Comparison of ENCODE assay signal across 8 cellular contexts in genomic region chr2:88692187-88692586, GRCh38. TPM values are rescaled to one million over a fixed set of nuclear protein-coding genes. Genes with fewer than 3 reads are reported as not detected.
A peak's percentile ranks its signal among the peaks of the same experiment; 100 is the strongest.
DNase-seq lines count a peak whose midpoint lies in the region; ATAC-seq and TF ChIP-seq lines count a peak whose summit lies in the region.

No MANE protein-coding gene starts in this region.

- no peaks in the 10 kb centered on the region for H3K27me3 ChIP-seq in BLaER1

- peaks cover 13% of the 10 kb centered on the region for H3K36me3 Mint-ChIP-seq in HFFc6 (ENCODE audit: low read depth)
- H3K36me3 Mint-ChIP-seq in T-helper 1 cell treated with Interleukin-12 subunit alpha and Interleukin-12 subunit beta and Interleukin-4 antibody, amounts not matched to agents 30 μg/mL and 1 μg/mL, for 36 hours (ENCODE audit: low read depth) = no peaks in the 10 kb centered on the region
- peaks cover 6% of the 10 kb centered on the region for H3K36me3 Mint-ChIP-seq in stimulated activated effector memory CD8-positive, alpha-beta T cell treated with anti-CD3 and anti-CD28 coated beads, Interleukin-12 subunit alpha, Interleukin-12 subunit beta, amount 100 ng/mL, for 72 hours

- no peak for TF ChIP-seq POLR2A in lower leg skin (IDR thresholded peaks at IDR 0.05)

- DNase-seq in HFFc6 (no peak), lower leg skin (ENCODE audit: low spot score in 2 of 2) (peak; percentile 23 to 91), NCI-H2029 treated with DMSO at 0.1 percent for 48 hours (lab: John Stamatoyannopoulos, UW) (no peak)
- DNase-seq in central memory CD4-positive, alpha-beta T cell = peak; percentile 22
- peak in 1 of 2 donors; percentile 15 for DNase-seq in stimulated activated effector memory CD8-positive, alpha-beta T cell treated with anti-CD3 and anti-CD28 coated beads, Interleukin-12 subunit alpha, Interleukin-12 subunit beta, amount 100 ng/mL, for 72 hours (ENCODE audit: low spot score in 2 of 2)

- peak overlapping the region; percentile 81 for H3K27ac Mint-ChIP-seq in HFFc6
- peak overlapping the region; percentile 92 for H3K27ac Mint-ChIP-seq in T-helper 1 cell treated with Interleukin-12 subunit alpha and Interleukin-12 subunit beta and Interleukin-4 antibody, amounts not matched to agents 30 μg/mL and 1 μg/mL, for 36 hours
- H3K27ac Mint-ChIP-seq in stimulated activated effector memory CD8-positive, alpha-beta T cell treated with anti-CD3 and anti-CD28 coated beads, Interleukin-12 subunit alpha, Interleukin-12 subunit beta, amount 100 ng/mL, for 72 hours = peak overlapping the region; percentile 89

- H3K9me3 Mint-ChIP-seq in HFFc6 = no peaks in the 10 kb centered on the region
- H3K9me3 Mint-ChIP-seq in T-helper 1 cell treated with Interleukin-12 subunit alpha and Interleukin-12 subunit beta and Interleukin-4 antibody, amounts not matched to agents 30 μg/mL and 1 μg/mL, for 36 hours = no peaks in the 10 kb centered on the region
- H3K9me3 Mint-ChIP-seq in stimulated activated effector memory CD8-positive, alpha-beta T cell treated with anti-CD3 and anti-CD28 coated beads, Interleukin-12 subunit alpha, Interleukin-12 subunit beta, amount 100 ng/mL, for 72 hours = no peaks in the 10 kb centered on the region

- 0 out of 2 replicates have a peak, but pooled peaks cover 8% of the 10 kb centered on the region for H3K36me3 ChIP-seq in BLaER1

- H3K4me2 ChIP-seq in BLaER1 = peak overlapping the region; percentile 85

- H3K4me3 ChIP-seq in BLaER1 (peak overlapping the region; percentile 84), lower leg skin (ENCODE audit: low read depth, poor library complexity, severe bottlenecking) (peak overlapping the region; percentile 64)

- ATAC-seq in stimulated activated effector memory CD8-positive, alpha-beta T cell treated with anti-CD3 and anti-CD28 coated beads, Interleukin-12 subunit alpha, Interleukin-12 subunit beta, amount 100 ng/mL, for 72 hours = no peak
- no peak for ATAC-seq in GM21423 (IDR thresholded peaks at IDR 0.05; ENCODE audit: unreplicated experiment)

- H3K27me3 Mint-ChIP-seq in HFFc6 (ENCODE audit: insufficient read depth) = 0 out of 2 replicates have a peak, but pooled peaks cover 3% of the 10 kb centered on the region
- no peaks in the 10 kb centered on the region for H3K27me3 Mint-ChIP-seq in T-helper 1 cell treated with Interleukin-12 subunit alpha and Interleukin-12 subunit beta and Interleukin-4 antibody, amounts not matched to agents 30 μg/mL and 1 μg/mL, for 36 hours (ENCODE audit: low read depth)

- peaks cover 36% of the 10 kb centered on the region for H3K4me1 Mint-ChIP-seq in HFFc6 (ENCODE audit: low read depth)
- H3K4me1 Mint-ChIP-seq in T-helper 1 cell treated with Interleukin-12 subunit alpha and Interleukin-12 subunit beta and Interleukin-4 antibody, amounts not matched to agents 30 μg/mL and 1 μg/mL, for 36 hours (ENCODE audit: low read depth) = peaks cover 38% of the 10 kb centered on the region
- H3K4me1 Mint-ChIP-seq in stimulated activated effector memory CD8-positive, alpha-beta T cell treated with anti-CD3 and anti-CD28 coated beads, Interleukin-12 subunit alpha, Interleukin-12 subunit beta, amount 100 ng/mL, for 72 hours = peaks cover 54% of the 10 kb centered on the region

- intact Hi-C loops in lower leg skin (cut with DNase I; ENCODE audit: low total_unique reads) = no loop called here

- peak overlapping the region; percentile 95 for H3K4me3 Mint-ChIP-seq in HFFc6
- peak overlapping the region; percentile 88 for H3K4me3 Mint-ChIP-seq in T-helper 1 cell treated with Interleukin-12 subunit alpha and Interleukin-12 subunit beta and Interleukin-4 antibody, amounts not matched to agents 30 μg/mL and 1 μg/mL, for 36 hours
- peak overlapping the region; percentile 97 for H3K4me3 Mint-ChIP-seq in stimulated activated effector memory CD8-positive, alpha-beta T cell treated with anti-CD3 and anti-CD28 coated beads, Interleukin-12 subunit alpha, Interleukin-12 subunit beta, amount 100 ng/mL, for 72 hours

- peak overlapping the region; percentile 80 for H3K9ac ChIP-seq in BLaER1

- H3K4me1 ChIP-seq in BLaER1 = peaks cover 28% of the 10 kb centered on the region

- TF ChIP-seq CTCF in HFFc6 (IDR thresholded peaks at IDR 0.05) = no peak
- no peak for TF ChIP-seq CTCF in lower leg skin (IDR thresholded peaks at IDR 0.05)

- 1 to 3% methylated on average over 11 of the region's 11 CpGs for WGBS in lower leg skin, 2 donors

- H4K20me1 ChIP-seq in BLaER1 = peaks cover 33% of the 10 kb centered on the region

- H3K9me3 ChIP-seq in BLaER1 = peaks cover 15% of the 10 kb centered on the region

- peak overlapping the region; percentile 72 for H3K27ac ChIP-seq in BLaER1

RNA-seq across cellular contexts. Expression of gene RPIA, which starts 0.7 kb away (rescaled TPM):
- 10 to 100 TPM; 10.1 to 12.2 (median 10.8) TPM for total RNA-seq in HFFc6 (2021; fragmentation: NEBNext Ultra II Directional; extraction: Animal tissue kit (Norgen Biotek cat#: 25700))
- 10 to 100 TPM in 1 of 4 donors, 1 to 10 TPM in 3; 5.9 to 14.1 (median 8.5) TPM for total RNA-seq in lower leg skin

Comparison
In these comparisons a context has a peak if more than half of its experiments do, and no peak if none do; other contexts are left out.
1. DNase-seq: peak in central memory CD4-positive, alpha-beta T cell (single experiment) and lower leg skin (2 of 2); none in HFFc6 (single experiment) and NCI-H2029 treated with DMSO at 0.1 percent for 48 hours (single experiment).
2. Peak in every context shown above with its lines, with median percentiles within 50 percentile points of each other: H3K27ac Mint-ChIP-seq and H3K4me3 Mint-ChIP-seq.